ENCODE assay signal across 18 cellular contexts in genomic region chr3:131158434-131158833, GRCh38.
"Had no signal": no experiment of that assay in that cellular context is flagged by ENCODE, and none has a peak within 500 bp of the region (broad histone marks: within the 10 kb centered on the region; RNA-seq: fewer than 3 reads in every experiment).

No MANE protein-coding gene starts in this region.

- H3K9me3 ChIP-seq: esophagus muscularis mucosa, neutrophil, vagina had no signal

- H3K27ac Mint-ChIP-seq: dendritic cell treated with granulocyte-macrophage colony-stimulating factor and Interleukin-4, amounts not matched to agents 40 ng/mL and 50 ng/mL, for 4 days; naive B cell; nephron; stimulated activated naive B cell treated with anti-CD40 and anti-IgM and Interleukin-4, amounts not matched to agents 10 μg/mL and 1 μg/mL and 100 μg/mL, for 72 hours; type B pancreatic cell had no signal

- H3K4me1 ChIP-seq: esophagus muscularis mucosa, vagina had no signal

- H3K36me3 ChIP-seq: neutrophil, vagina had no signal

- DNase-seq: effector memory CD8-positive, alpha-beta T cell; kidney; left cardiac atrium; mesendoderm; naive B cell; small intestine; stimulated activated CD4-positive, alpha-beta T cell treated with anti-CD3 and anti-CD28 coated beads, Interleukin-12 subunit alpha, Interleukin-12 subunit beta, amount 100 ng/mL, for 4 hours; stimulated activated CD4-positive, alpha-beta T cell treated with anti-CD3 and anti-CD28 coated beads, Interleukin-2, amount 100 ng/mL, for 48 hours; stimulated activated CD8-positive, alpha-beta memory T cell treated with anti-CD3 and anti-CD28 coated beads, Interleukin-4, amount 100 ng/mL, for 48 hours; stimulated activated naive B cell treated with anti-CD40 and anti-IgM and Interleukin-4, amounts not matched to agents 10 μg/mL and 1 μg/mL and 100 μg/mL, for 72 hours had no signal

- H3K36me3 Mint-ChIP-seq: naive B cell; stimulated activated naive B cell treated with anti-CD40 and anti-IgM and Interleukin-4, amounts not matched to agents 10 μg/mL and 1 μg/mL and 100 μg/mL, for 72 hours; type B pancreatic cell had no signal

- H3K9me3 Mint-ChIP-seq: dendritic cell treated with granulocyte-macrophage colony-stimulating factor and Interleukin-4, amounts not matched to agents 40 ng/mL and 50 ng/mL, for 4 days; effector memory CD8-positive, alpha-beta T cell; naive B cell; nephron; stimulated activated naive B cell treated with anti-CD40 and anti-IgM and Interleukin-4, amounts not matched to agents 10 μg/mL and 1 μg/mL and 100 μg/mL, for 72 hours; type B pancreatic cell had no signal

- H3K4me3 ChIP-seq: esophagus muscularis mucosa, vagina had no signal

- ATAC-seq: effector memory CD8-positive, alpha-beta T cell; left cardiac atrium; stimulated activated naive B cell treated with anti-CD40 and anti-IgM and Interleukin-4, amounts not matched to agents 10 μg/mL and 1 μg/mL and 100 μg/mL, for 72 hours had no signal

- H3K4me3 Mint-ChIP-seq: dendritic cell treated with granulocyte-macrophage colony-stimulating factor and Interleukin-4, amounts not matched to agents 40 ng/mL and 50 ng/mL, for 4 days; effector memory CD8-positive, alpha-beta T cell; naive B cell; nephron; stimulated activated naive B cell treated with anti-CD40 and anti-IgM and Interleukin-4, amounts not matched to agents 10 μg/mL and 1 μg/mL and 100 μg/mL, for 72 hours; type B pancreatic cell had no signal

- H3K27me3 Mint-ChIP-seq: type B pancreatic cell had no signal

- FAIRE-seq: colon, kidney, small intestine had no signal

- H3K27me3 ChIP-seq: esophagus muscularis mucosa, neutrophil, vagina had no signal

- H3K27ac ChIP-seq: epithelial cell of prostate, esophagus muscularis mucosa, neutrophil, vagina had no signal

- H3K4me1 Mint-ChIP-seq: naive B cell; nephron; stimulated activated naive B cell treated with anti-CD40 and anti-IgM and Interleukin-4, amounts not matched to agents 10 μg/mL and 1 μg/mL and 100 μg/mL, for 72 hours had no signal
